Comparison of ENCODE assay signal across 16 cellular contexts in the genomic region with DNA sequence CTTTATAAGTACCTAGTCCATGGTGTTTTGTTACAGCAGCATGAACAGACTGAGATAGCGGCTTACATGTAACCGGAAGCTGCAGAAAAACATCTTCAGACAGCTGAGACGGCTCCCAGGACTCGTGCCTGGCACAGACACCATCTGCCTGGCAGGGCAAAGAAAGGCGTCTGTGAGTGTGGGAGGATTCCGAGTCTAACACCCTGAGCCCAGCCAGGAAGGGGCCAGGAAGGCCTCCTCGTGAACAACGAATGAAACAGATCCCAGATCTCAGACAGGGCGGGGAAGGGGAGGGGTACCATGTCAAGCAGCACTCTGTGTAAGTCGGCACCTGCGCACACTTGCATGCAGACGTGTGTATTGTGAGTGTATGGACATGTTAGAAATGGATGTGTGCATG. TPM values are rescaled to one million over a fixed set of nuclear protein-coding genes. Genes with fewer than 3 reads are reported as not detected.
DNase-seq lines count a peak whose midpoint lies in the region; ATAC-seq and TF ChIP-seq lines count a peak whose summit lies in the region.
"Had no signal": no experiment of that assay in that cellular context is flagged by ENCODE, and none has a peak within 500 bp of the region (broad histone marks: within the 10 kb centered on the region; RNA-seq: fewer than 3 reads in every experiment).

No MANE protein-coding gene starts in this region.

- 88 to 90% methylated on average over 12 of the region's 12 CpGs for WGBS in sigmoid colon, 2 donors

- DNase-seq in NCI-H2171 (lab: John Stamatoyannopoulos, UW) (peak; percentile 72), caudate nucleus (lab: John Stamatoyannopoulos, UW) (peak in 6 of 61 donors; percentile 2 to 23 (median 9)), left kidney (ENCODE audit: low read depth, low spot score) (peak; percentile 46), sigmoid colon (no peak), NCI-H1105 (lab: John Stamatoyannopoulos, UW) (no peak)
- DNase-seq: COR-L47, H7, NCI-H1105 treated with DMSO at 0.1 percent for 48 hours, NCI-H187 treated with DMSO at 0.1 percent for 48 hours, NCI-H774, Right ventricle myocardium superior had no signal

- no peaks in the 10 kb centered on the region for H3K27me3 ChIP-seq in sigmoid colon

- ATAC-seq in HG02623 (IDR thresholded peaks at IDR 0.05; ENCODE audit: unreplicated experiment), result no peak
- ATAC-seq: Panc1 had no signal

- H3K9me3 ChIP-seq in sigmoid colon, result no peaks in the 10 kb centered on the region

- intact Hi-C loops in sigmoid colon (cut with DNase I), result no loop called here

- H3K4me1 ChIP-seq in sigmoid colon, result peaks cover 0 to 20% (median 15%) of the 10 kb centered on the region in 4 donors

- no peak for TF ChIP-seq CTCF in sigmoid colon (IDR thresholded peaks at IDR 0.05)

- TF ChIP-seq EP300 in sigmoid colon (IDR thresholded peaks at IDR 0.05), result no peak

- H3K36me3 ChIP-seq in sigmoid colon, result no peaks in the 10 kb centered on the region

- H3K4me3 ChIP-seq in sigmoid colon, result no peak overlapping the region
- H3K4me3 ChIP-seq: SK-N-MC had no signal

- peak overlapping the region; percentile 77 for H3K27ac ChIP-seq in caudate nucleus (ENCODE audit: low read depth, low read length)
- H3K27ac ChIP-seq in temporal lobe (ENCODE audit: low read depth, low read length), result peak overlapping the region; percentile 53
- no peak overlapping the region for H3K27ac ChIP-seq in sigmoid colon
- H3K27ac ChIP-seq: SK-N-MC had no signal

- TF ChIP-seq POLR2A in sigmoid colon (IDR thresholded peaks at IDR 0.05), result no peak

RNA-seq across cellular contexts. Expression of a gene that starts 4.4 kb away (rescaled TPM):
- 32.2 TPM for total RNA-seq in temporal lobe
- total RNA-seq in sigmoid colon, result 10 to 100 TPM; 45.1 to 61.2 (median 48.9) TPM
- 100 to 1,000 TPM in 1 of 3 donors, 10 to 100 TPM in 2; 55.9 to 142 (median 86.2) TPM for polyA plus RNA-seq in sigmoid colon

RNA-seq across cellular contexts. Expression of a gene that starts 39.6 kb away (rescaled TPM):
- not detected for total RNA-seq in temporal lobe
- total RNA-seq in sigmoid colon, result 1 to 10 TPM in 2 of 4 donors, not detected in 2; 2.8 to 4.3 TPM
- polyA plus RNA-seq in sigmoid colon, result 10 to 100 TPM in 1 of 3 donors, 1 to 10 TPM in 1, under 1 TPM in 1; 0.60 to 38.3 (median 4.6) TPM
- total RNA-seq: NCI-H460 had no signal

RNA-seq across cellular contexts. Expression of a gene that starts 49.0 kb away (rescaled TPM):
- 2.5 TPM for total RNA-seq in temporal lobe
- total RNA-seq in sigmoid colon, result 10 to 100 TPM in 3 of 4 donors, 1 to 10 TPM in 1; 9.6 to 19.7 (median 11.6) TPM
- 100 to 1,000 TPM in 1 of 3 donors, 10 to 100 TPM in 2; 10.8 to 140 (median 37.9) TPM for polyA plus RNA-seq in sigmoid colon

RNA-seq across cellular contexts. Expression of a gene that starts 55.7 kb away (rescaled TPM):
- 0.74 TPM for total RNA-seq in temporal lobe
- total RNA-seq in sigmoid colon, result 10 to 100 TPM in 2 of 4 donors, 1 to 10 TPM in 2; 8.4 to 56.9 (median 10.5) TPM
- 100 to 1,000 TPM in 1 of 3 donors, 10 to 100 TPM in 2; 64.3 to 105 (median 80.8) TPM for polyA plus RNA-seq in sigmoid colon

Comparison
In these comparisons a context has a peak if more than half of its experiments do, and no peak if none do; other contexts are left out.
1. DNase-seq: peak in NCI-H2171 (single experiment) and left kidney (single experiment); none in sigmoid colon (single experiment) and NCI-H1105 (single experiment).
2. H3K27ac ChIP-seq: peak in caudate nucleus (single experiment) and temporal lobe (single experiment); none in sigmoid colon (0 of 4).